Comparison of ENCODE assay signal across 1 cellular context in genomic region chr16:58859958-58860669, GRCh38.
TF ChIP-seq lines count a peak whose summit lies in the region.

No MANE protein-coding gene starts in this region.

TF ChIP-seq in K562, 482 proteins besides CTCF, POLR2A, EP300 and RAD21 (continued from another document and continues in another):
- TF ChIP-seq, protein P1, sequence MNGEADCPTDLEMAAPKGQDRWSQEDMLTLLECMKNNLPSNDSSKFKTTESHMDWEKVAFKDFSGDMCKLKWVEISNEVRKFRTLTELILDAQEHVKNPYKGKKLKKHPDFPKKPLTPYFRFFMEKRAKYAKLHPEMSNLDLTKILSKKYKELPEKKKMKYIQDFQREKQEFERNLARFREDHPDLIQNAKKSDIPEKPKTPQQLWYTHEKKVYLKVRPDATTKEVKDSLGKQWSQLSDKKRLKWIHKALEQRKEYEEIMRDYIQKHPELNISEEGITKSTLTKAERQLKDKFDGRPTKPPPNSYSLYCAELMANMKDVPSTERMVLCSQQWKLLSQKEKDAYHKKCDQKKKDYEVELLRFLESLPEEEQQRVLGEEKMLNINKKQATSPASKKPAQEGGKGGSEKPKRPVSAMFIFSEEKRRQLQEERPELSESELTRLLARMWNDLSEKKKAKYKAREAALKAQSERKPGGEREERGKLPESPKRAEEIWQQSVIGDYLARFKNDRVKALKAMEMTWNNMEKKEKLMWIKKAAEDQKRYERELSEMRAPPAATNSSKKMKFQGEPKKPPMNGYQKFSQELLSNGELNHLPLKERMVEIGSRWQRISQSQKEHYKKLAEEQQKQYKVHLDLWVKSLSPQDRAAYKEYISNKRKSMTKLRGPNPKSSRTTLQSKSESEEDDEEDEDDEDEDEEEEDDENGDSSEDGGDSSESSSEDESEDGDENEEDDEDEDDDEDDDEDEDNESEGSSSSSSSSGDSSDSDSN (IDR thresholded peaks at IDR 0.05; ENCODE audit: borderline replicate concordance in 1 of 2, low read depth in 2 of 2, low read length in 2 of 2): 0 out of 4 replicates have a peak, but pooled peaks of 1 of the 2 experiments have one; percentile 44
- no peak for TF ChIP-seq HMG20B (CRISPR knock-in tag; IDR thresholded peaks at IDR 0.05)
- no peak for TF ChIP-seq POU5F1 (IDR thresholded peaks at IDR 0.05; ENCODE audit: borderline replicate concordance, low read depth, low read length, partially characterized antibody)
- TF ChIP-seq ZNF778 (CRISPR knock-in tag; IDR thresholded peaks at IDR 0.05): no peak
- no peak; the same call in 1 of the 2 replicates for TF ChIP-seq RAD51 (IDR thresholded peaks at IDR 0.05; ENCODE audit: borderline replicate concordance, low read depth)
- no peak for TF ChIP-seq TFAP4 (CRISPR knock-in tag; IDR thresholded peaks at IDR 0.05; ENCODE audit: borderline replicate concordance)
- TF ChIP-seq DPF2 (IDR thresholded peaks at IDR 0.05): peak; percentile 96
- TF ChIP-seq, protein P2, sequence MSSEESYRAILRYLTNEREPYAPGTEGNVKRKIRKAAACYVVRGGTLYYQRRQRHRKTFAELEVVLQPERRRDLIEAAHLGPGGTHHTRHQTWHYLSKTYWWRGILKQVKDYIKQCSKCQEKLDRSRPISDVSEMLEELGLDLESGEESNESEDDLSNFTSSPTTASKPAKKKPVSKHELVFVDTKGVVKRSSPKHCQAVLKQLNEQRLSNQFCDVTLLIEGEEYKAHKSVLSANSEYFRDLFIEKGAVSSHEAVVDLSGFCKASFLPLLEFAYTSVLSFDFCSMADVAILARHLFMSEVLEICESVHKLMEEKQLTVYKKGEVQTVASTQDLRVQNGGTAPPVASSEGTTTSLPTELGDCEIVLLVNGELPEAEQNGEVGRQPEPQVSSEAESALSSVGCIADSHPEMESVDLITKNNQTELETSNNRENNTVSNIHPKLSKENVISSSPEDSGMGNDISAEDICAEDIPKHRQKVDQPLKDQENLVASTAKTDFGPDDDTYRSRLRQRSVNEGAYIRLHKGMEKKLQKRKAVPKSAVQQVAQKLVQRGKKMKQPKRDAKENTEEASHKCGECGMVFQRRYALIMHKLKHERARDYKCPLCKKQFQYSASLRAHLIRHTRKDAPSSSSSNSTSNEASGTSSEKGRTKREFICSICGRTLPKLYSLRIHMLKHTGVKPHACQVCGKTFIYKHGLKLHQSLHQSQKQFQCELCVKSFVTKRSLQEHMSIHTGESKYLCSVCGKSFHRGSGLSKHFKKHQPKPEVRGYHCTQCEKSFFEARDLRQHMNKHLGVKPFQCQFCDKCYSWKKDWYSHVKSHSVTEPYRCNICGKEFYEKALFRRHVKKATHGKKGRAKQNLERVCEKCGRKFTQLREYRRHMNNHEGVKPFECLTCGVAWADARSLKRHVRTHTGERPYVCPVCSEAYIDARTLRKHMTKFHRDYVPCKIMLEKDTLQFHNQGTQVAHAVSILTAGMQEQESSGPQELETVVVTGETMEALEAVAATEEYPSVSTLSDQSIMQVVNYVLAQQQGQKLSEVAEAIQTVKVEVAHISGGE (CRISPR knock-in tag; IDR thresholded peaks at IDR 0.05): 0 out of 6 replicates have a peak, but pooled peaks of 1 of the 3 experiments have one; percentile 21
- no peak for TF ChIP-seq ZNF436 (CRISPR knock-in tag; IDR thresholded peaks at IDR 0.05)
- TF ChIP-seq GTF2A2 (tag; IDR thresholded peaks at IDR 0.05): no peak
- TF ChIP-seq ESRRA (IDR thresholded peaks at IDR 0.05; ENCODE audit: borderline replicate concordance, low read depth): peak; percentile 64; the same call in 1 of the 2 replicates
- TF ChIP-seq SOX6 (IDR thresholded peaks at IDR 0.05): peak; percentile 92
- peak; percentile 62 for TF ChIP-seq HDAC3 (IDR thresholded peaks at IDR 0.05; ENCODE audit: borderline replicate concordance, partially characterized antibody)
- no peak for TF ChIP-seq MECOM (CRISPR knock-in tag; IDR thresholded peaks at IDR 0.05)
- peak; percentile 76 for TF ChIP-seq JUND (IDR thresholded peaks at IDR 0.05; ENCODE audit: borderline replicate concordance, low read depth, low read length)
- TF ChIP-seq JUND (tag; IDR thresholded peaks at IDR 0.05; ENCODE audit: borderline replicate concordance, low read depth, low read length): peak; percentile 63; the same call in 1 of the 3 replicates
- TF ChIP-seq SPI1 (IDR thresholded peaks at IDR 0.05; ENCODE audit: borderline replicate concordance, low read depth, low read length): peak; percentile 90
- no peak for TF ChIP-seq SREBF2 (CRISPR knock-in tag; IDR thresholded peaks at IDR 0.05)
- no peak for TF ChIP-seq ZNF217 (CRISPR knock-in tag; IDR thresholded peaks at IDR 0.05)
- TF ChIP-seq STAG1 (CRISPR knock-in tag; IDR thresholded peaks at IDR 0.05; ENCODE audit: borderline replicate concordance): no peak
- TF ChIP-seq SIRT6 (IDR thresholded peaks at IDR 0.05; ENCODE audit: low read depth, low read length): no peak
- TF ChIP-seq SMAD4 (CRISPR knock-in tag; conservative IDR thresholded peaks at IDR 0.05): peak; percentile 48; the same call in 1 of the 2 replicates
- no peak for TF ChIP-seq ELK3 (CRISPR knock-in tag; IDR thresholded peaks at IDR 0.05)
- TF ChIP-seq ZNF766 (CRISPR knock-in tag; conservative IDR thresholded peaks at IDR 0.05): 0 out of 2 replicates have a peak, but pooled peaks have one; percentile 69
- TF ChIP-seq RHOXF2B (CRISPR knock-in tag; conservative IDR thresholded peaks at IDR 0.05): no peak
- TF ChIP-seq ZNF57 (CRISPR knock-in tag; IDR thresholded peaks at IDR 0.05): no peak
- no peak for TF ChIP-seq MAFK (IDR thresholded peaks at IDR 0.05; ENCODE audit: low read length)
- no peak for TF ChIP-seq DNMT1 (IDR thresholded peaks at IDR 0.05)
- TF ChIP-seq NBN (IDR thresholded peaks at IDR 0.05; ENCODE audit: low read depth): 0 out of 2 replicates have a peak, but pooled peaks have one; percentile 50
- no peak for TF ChIP-seq BRCA1 (IDR thresholded peaks at IDR 0.05)
- TF ChIP-seq BRCA1 (CRISPR knock-in tag; IDR thresholded peaks at IDR 0.05): no peak
- no peak for TF ChIP-seq U2AF1 (optimal IDR thresholded peaks at IDR 0.05; ENCODE audit: low read depth, low read length)
- TF ChIP-seq TSC22D4 (tag; IDR thresholded peaks at IDR 0.05): no peak
- TF ChIP-seq, protein P3, sequence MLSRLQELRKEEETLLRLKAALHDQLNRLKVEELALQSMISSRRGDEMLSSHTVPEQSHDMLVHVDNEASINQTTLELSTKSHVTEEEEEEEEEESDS (CRISPR knock-in tag; IDR thresholded peaks at IDR 0.05): no peak
- peak; percentile 70; the same call in 1 of the 2 replicates for TF ChIP-seq MEF2A (IDR thresholded peaks at IDR 0.05; ENCODE audit: control insufficient read depth, low read depth, low read length)
- TF ChIP-seq HBP1 (CRISPR knock-in tag; IDR thresholded peaks at IDR 0.05): no peak
- TF ChIP-seq MITF (IDR thresholded peaks at IDR 0.05): no peak
- TF ChIP-seq CBFA2T2 (conservative IDR thresholded peaks at IDR 0.05): peak; percentile 94
- TF ChIP-seq HNRNPLL (IDR thresholded peaks at IDR 0.05; ENCODE audit: low read depth, low read length, poor library complexity, severe bottlenecking): no peak
- TF ChIP-seq PKNOX1 (IDR thresholded peaks at IDR 0.05): peak; percentile 59
- TF ChIP-seq POLR2H (tag; IDR thresholded peaks at IDR 0.05; ENCODE audit: low read depth): no peak
- no peak for TF ChIP-seq RNF219 (CRISPR knock-in tag; IDR thresholded peaks at IDR 0.05)
- TF ChIP-seq ZNF316 (IDR thresholded peaks at IDR 0.05): peak; percentile 79
- no peak for TF ChIP-seq MIER1 (IDR thresholded peaks at IDR 0.05; ENCODE audit: low read depth)
- TF ChIP-seq ARID3A (IDR thresholded peaks at IDR 0.05; ENCODE audit: borderline replicate concordance, low read depth, low read length): no peak
- TF ChIP-seq ID3 (CRISPR knock-in tag; IDR thresholded peaks at IDR 0.05): no peak
- no peak for TF ChIP-seq ID3 (tag; IDR thresholded peaks at IDR 0.05)
- TF ChIP-seq TBP (optimal IDR thresholded peaks at IDR 0.05; ENCODE audit: low read depth, low read length): no peak
- TF ChIP-seq PML (IDR thresholded peaks at IDR 0.05; ENCODE audit: low read length): peak; percentile 96
- TF ChIP-seq FOXJ3 (CRISPR knock-in tag; IDR thresholded peaks at IDR 0.05): no peak
- TF ChIP-seq ZBTB12 (CRISPR knock-in tag; IDR thresholded peaks at IDR 0.05): no peak
- peak; percentile 92 for TF ChIP-seq MTA2 (IDR thresholded peaks at IDR 0.05; ENCODE audit: low read depth)
